25 cellular contexts compared by ENCODE assay signal in the genomic region with DNA sequence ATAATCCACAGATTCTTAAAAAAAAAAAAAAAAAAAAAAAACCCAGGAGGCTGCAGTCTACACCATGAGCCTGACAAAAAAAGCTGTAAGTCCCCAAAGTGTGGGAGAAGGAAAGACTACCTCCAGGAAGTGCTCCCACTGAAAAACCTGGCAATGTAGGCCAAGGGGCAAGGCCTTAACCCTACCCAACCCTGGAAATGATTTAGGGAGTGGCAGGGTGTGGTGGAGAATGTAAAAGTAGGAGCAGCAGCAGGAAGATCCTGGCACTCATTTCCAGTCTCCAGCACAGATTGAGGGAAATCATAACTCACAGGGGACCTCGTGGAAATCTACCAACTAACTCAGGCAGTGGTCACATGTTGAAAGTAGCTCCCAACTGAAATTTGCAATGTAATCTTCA.
"Had no signal": no experiment of that assay in that cellular context is flagged by ENCODE, and none has a peak within 500 bp of the region (broad histone marks: within the 10 kb centered on the region; RNA-seq: fewer than 3 reads in every experiment).

No MANE protein-coding gene starts in this region.

- H3K27ac ChIP-seq: ascending aorta, gastrocnemius medialis, left lung, thyroid gland, uterus had no signal

- H3K36me3 ChIP-seq: ascending aorta, gastrocnemius medialis, left lung, thyroid gland, uterus had no signal

- H3K4me1 ChIP-seq: ascending aorta, gastrocnemius medialis, left lung, thyroid gland, uterus had no signal

- DNase-seq: activated B cell treated with CpG ODN at 0.5 μM for 24 hours; activated CD4-positive, alpha-beta T cell treated with anti-CD3 and anti-CD28 coated beads for 4 hours; activated CD8-positive, alpha-beta T cell treated with anti-CD3 and anti-CD28 coated beads for 36 hours; activated naive CD4-positive, alpha-beta T cell treated with anti-CD3 and anti-CD28 coated beads for 36 hours; activated naive CD8-positive, alpha-beta T cell treated with anti-CD3 and anti-CD28 coated beads, Interleukin-2, amount 50 U/mL, for 24 hours; activated T-cell treated with anti-CD3 and anti-CD28 coated beads, Interleukin-2, amount 50 U/mL, for 4 hours; cortex of kidney; effector CD4-positive, alpha-beta T cell; gastrocnemius medialis; head of caudate nucleus; left lung; natural killer cell; nucleus accumbens; retina; stimulated activated CD4-positive, alpha-beta T cell treated with anti-CD3 and anti-CD28 coated beads, Interleukin-12 subunit alpha, Interleukin-12 subunit beta, amount 100 ng/mL, for 4 hours; stimulated activated CD4-positive, alpha-beta T cell treated with anti-CD3 and anti-CD28 coated beads, Interleukin-1b, Interleukin-23, amount 100 ng/mL, for 48 hours; stimulated activated CD8-positive, alpha-beta memory T cell treated with anti-CD3 and anti-CD28 coated beads, Interleukin-4, amount 100 ng/mL, for 48 hours; stimulated activated naive CD4-positive, alpha-beta T cell treated with Interleukin-2 at 50 U/mL for 16 hours; T-cell; T-helper 9 cell; thyroid gland; uterus had no signal

- ATAC-seq: activated CD8-positive, alpha-beta T cell treated with anti-CD3 and anti-CD28 coated beads for 36 hours; activated naive CD8-positive, alpha-beta T cell treated with anti-CD3 and anti-CD28 coated beads, Interleukin-2, amount 50 U/mL, for 24 hours; activated T-cell treated with anti-CD3 and anti-CD28 coated beads, Interleukin-2, amount 50 U/mL, for 4 hours; esophagus mucosa; gastrocnemius medialis; left lung; natural killer cell; T-cell had no signal

- FAIRE-seq: keratinocyte had no signal

- H3K27me3 ChIP-seq: ascending aorta, gastrocnemius medialis, left lung, thyroid gland, uterus had no signal

- H3K9me3 ChIP-seq: ascending aorta, gastrocnemius medialis, thyroid gland, uterus had no signal

- H3K4me3 ChIP-seq: ascending aorta, gastrocnemius medialis, left lung, thyroid gland, uterus had no signal
